In genomic region chr7:3695602-3696001, GRCh38 we compare ENCODE assay signal across 18 cellular contexts.
A peak's percentile ranks its signal among the peaks of the same experiment; 100 is the strongest.
DNase-seq lines count a peak whose midpoint lies in the region; ATAC-seq, FAIRE-seq and TF ChIP-seq lines count a peak whose summit lies in the region.
"Had no signal": no experiment of that assay in that cellular context is flagged by ENCODE, and none has a peak within 500 bp of the region (broad histone marks: within the 10 kb centered on the region; RNA-seq: fewer than 3 reads in every experiment).

No MANE protein-coding gene starts in this region.

- BruUV-seq in HepG2 (replicated peaks; lab: Mats Ljungman, UMichigan): no TSS peak
- no TSS peak for BruUV-seq in PC-3 (replicated peaks; lab: Mats Ljungman, UMichigan)
- BruUV-seq in PC-9 (replicated peaks; lab: Mats Ljungman, UMichigan): no TSS peak

- CTCF ChIA-PET in HepG2 (lab: Yijun Ruan, JAX; ENCODE audit: low intra/inter-chr PET ratio, low total read pairs): no interaction called here
- CTCF ChIA-PET in PC-3 (lab: Charles Lee): interaction anchor here (0.6 kb wide), 1 partner anchor 136 kb away, joined by 3 read pairs; no protein-coding TSS in a partner anchor
- CTCF ChIA-PET in PC-9 (lab: Charles Lee): no interaction called here
- CTCF ChIA-PET in GM10248 (lab: Yijun Ruan, JAX): no interaction called here

- H3K4me3 ChIP-seq in HepG2 (replicated peaks in 1 of 3; ENCODE audit: insufficient read depth in 1 of 3, low read depth in 2 of 3, low read length in 3 of 3) (no peak overlapping the region), right lobe of liver (no peak overlapping the region), PC-3 (ENCODE audit: low read length) (no peak overlapping the region), PC-9 (no peak overlapping the region)
- H3K4me3 ChIP-seq: HAP-1, MG63 had no signal

- ATAC-seq in HepG2 (no peak), right lobe of liver (no peak), PC-3 (peak; percentile 90)
- ATAC-seq: activated T-helper 17 cell treated with anti-CD3 and anti-CD28 coated beads, Interleukin-2, amount 50 U/mL, for 72 hours; Right ventricle myocardium inferior had no signal

- intact Hi-C loops in HepG2 (cut with micrococcal nuclease; ENCODE audit: unreplicated experiment) (no loop called here), right lobe of liver (cut with DNase I) (no loop called here), PC-3 (cut with micrococcal nuclease) (loop anchor here (1.0 to 5.0 kb wide), 4 partner anchors 67 to 936 kb away; no protein-coding TSS in a partner anchor), PC-9 (cut with micrococcal nuclease; ENCODE audit: unreplicated experiment) (no loop called here)

- H3K27ac ChIP-seq in HepG2 (ENCODE audit: extremely low read length, insufficient read depth, low read length): no peak overlapping the region
- no peak overlapping the region for H3K27ac ChIP-seq in right lobe of liver
- no peak overlapping the region for H3K27ac ChIP-seq in PC-3 (ENCODE audit: low read length)
- no peak overlapping the region for H3K27ac ChIP-seq in PC-9

- TF ChIP-seq RAD21 in HepG2 (CRISPR knock-in tag; IDR thresholded peaks at IDR 0.05): no peak

- 87% methylated on average over 6 of the region's 6 CpGs for WGBS in HepG2 (ENCODE audit: low lambda C conversion rate)
- WGBS in right lobe of liver (ENCODE audit: insufficient coverage, low coverage, low lambda C conversion rate, missing lambda C conversion rate): 77% methylated on average over 6 of the region's 6 CpGs

- H2AFZ ChIP-seq in HepG2 (ENCODE audit: low read length) (no peak overlapping the region), PC-3 (ENCODE audit: low read length) (no peak overlapping the region), PC-9 (no peak overlapping the region)

- H3K9me2 ChIP-seq in PC-3 (replicated peaks; ENCODE audit: low read length) (no peaks in the 10 kb centered on the region), PC-9 (ENCODE audit: insufficient read depth) (no peaks in the 10 kb centered on the region)

- DNase-seq in HepG2 (ENCODE audit: low spot score) (no peak), right lobe of liver (no peak), PC-3 (peak; percentile 38), germinal center (ENCODE audit: low spot score) (peak; percentile 6), PC-9 (no peak), EL (no peak), GM10248 (ENCODE audit: extremely low spot score) (no peak), NCI-H2227 (lab: John Stamatoyannopoulos, UW; ENCODE audit: unreplicated experiment) (no peak)
- DNase-seq: activated CD4-positive, alpha-beta T cell treated with anti-CD3 and anti-CD28 coated beads, Interleukin-2, amount 50 U/mL, for 4 hours; foreskin melanocyte; GDM1; immature natural killer cell; MG63; NCI-H2171 treated with DMSO at 0.1 percent for 48 hours; T1000 had no signal

- in situ Hi-C loops in HepG2 (cut with HindIII; ENCODE audit: extremely low pct_ligation_motif_present, low pct_unique_long_range_greater_than_20kb): no loop called here

- H3K79me2 ChIP-seq in HepG2 (ENCODE audit: insufficient read depth, low read length) (no peaks in the 10 kb centered on the region), PC-3 (ENCODE audit: low read length) (no peaks in the 10 kb centered on the region), PC-9 (ENCODE audit: low read depth) (no peaks in the 10 kb centered on the region)

- H3K4me1 ChIP-seq in HepG2 (ENCODE audit: insufficient read depth, low read length) (peaks cover 9% of the 10 kb centered on the region; the same call in 1 of the 2 replicates), right lobe of liver (no peaks in the 10 kb centered on the region), PC-3 (ENCODE audit: insufficient read depth, low read length) (no peaks in the 10 kb centered on the region), PC-9 (replicated peaks; ENCODE audit: insufficient read depth) (no peaks in the 10 kb centered on the region)
- H3K4me1 ChIP-seq: HAP-1 had no signal

- POLR2A ChIA-PET in HepG2 (lab: Yijun Ruan, JAX) (no interaction called here), PC-3 (lab: Charles Lee; ENCODE audit: unreplicated experiment) (no interaction called here), PC-9 (lab: Charles Lee; ENCODE audit: unreplicated experiment) (no interaction called here), GM10248 (lab: Yijun Ruan, JAX) (no interaction called here)

- no peaks in the 10 kb centered on the region for H3F3A ChIP-seq in PC-3 (ENCODE audit: low read length, unreplicated experiment)
- H3F3A ChIP-seq in PC-9 (ENCODE audit: insufficient read depth, low read depth): no peaks in the 10 kb centered on the region

- TF ChIP-seq POLR2A in HepG2 (IDR thresholded peaks at IDR 0.05; ENCODE audit: insufficient read depth in 1 of 2, low read depth in 2 of 2, low read length in 2 of 2) (no peak), right lobe of liver (IDR thresholded peaks at IDR 0.05) (no peak)

- H3K9me3 ChIP-seq in HepG2 (ENCODE audit: low read length): no peaks in the 10 kb centered on the region
- no peaks in the 10 kb centered on the region for H3K9me3 ChIP-seq in right lobe of liver
- H3K9me3 ChIP-seq in PC-3 (ENCODE audit: low read length): no peaks in the 10 kb centered on the region
- no peaks in the 10 kb centered on the region for H3K9me3 ChIP-seq in PC-9 (ENCODE audit: insufficient read depth, low read depth)
- H3K9me3 ChIP-seq: HAP-1, MG63 had no signal

- H3K9ac ChIP-seq in HepG2 (ENCODE audit: insufficient read depth, low read depth, low read length) (no peak overlapping the region), PC-3 (ENCODE audit: low read length) (no peak overlapping the region)

- TF ChIP-seq CTCF in HepG2 (CRISPR knock-in tag; IDR thresholded peaks at IDR 0.05) (peak; percentile 27; the same call in 1 of the 2 replicates), right lobe of liver (IDR thresholded peaks at IDR 0.05) (peak in 2 of 4 donors; percentile 9 to 10), PC-3 (conservative IDR thresholded peaks at IDR 0.05; ENCODE audit: low read depth, low read length) (peak; percentile 77), PC-9 (conservative IDR thresholded peaks at IDR 0.05) (no peak), GM10248 (IDR thresholded peaks at IDR 0.05; ENCODE audit: control extremely low read depth, extremely low read depth, low read depth, missing control alignments) (no peak)

- no peaks in the 10 kb centered on the region for H3K36me3 ChIP-seq in HepG2 (replicated peaks in 1 of 2; ENCODE audit: control insufficient read depth in 1 of 2, insufficient read depth in 2 of 2, low read length in 2 of 2)
- no peaks in the 10 kb centered on the region for H3K36me3 ChIP-seq in right lobe of liver
- no peaks in the 10 kb centered on the region for H3K36me3 ChIP-seq in PC-3 (ENCODE audit: low read depth, low read length)
- H3K36me3 ChIP-seq in PC-9 (ENCODE audit: low read depth): no peaks in the 10 kb centered on the region
- H3K36me3 ChIP-seq: HAP-1, MG63 had no signal

- H3K4me2 ChIP-seq in HepG2 (ENCODE audit: low read depth, low read length): no peak overlapping the region
- H3K4me2 ChIP-seq in PC-3 (ENCODE audit: low read length): no peak overlapping the region
- H3K4me2 ChIP-seq in PC-9: no peak overlapping the region

- no peak for FAIRE-seq in HepG2 (lab: Jason Lieb, UNC)

- H4K20me1 ChIP-seq in HepG2 (ENCODE audit: insufficient read depth, low read length) (no peaks in the 10 kb centered on the region), PC-3 (ENCODE audit: low read length) (no peaks in the 10 kb centered on the region), PC-9 (ENCODE audit: insufficient read depth) (no peaks in the 10 kb centered on the region)

- no peak for TF ChIP-seq EP300 in HepG2 (IDR thresholded peaks at IDR 0.05; ENCODE audit: low read depth in 2 of 2, low read length in 2 of 2)
- TF ChIP-seq EP300 in HepG2 (CRISPR knock-in tag; IDR thresholded peaks at IDR 0.05; ENCODE audit: borderline replicate concordance): no peak

- no peaks in the 10 kb centered on the region for H3K27me3 ChIP-seq in HepG2 (ENCODE audit: control insufficient read depth in 1 of 2, insufficient read depth in 2 of 2, low read length in 2 of 2)
- H3K27me3 ChIP-seq in right lobe of liver: no peaks in the 10 kb centered on the region
- no peaks in the 10 kb centered on the region for H3K27me3 ChIP-seq in PC-3 (ENCODE audit: low read length)
- peaks cover 47% of the 10 kb centered on the region; the same call in 1 of the 2 replicates for H3K27me3 ChIP-seq in PC-9 (ENCODE audit: insufficient read depth, low read depth)
- H3K27me3 ChIP-seq: MG63 had no signal

TF ChIP-seq in HepG2, 621 proteins besides CTCF, POLR2A, EP300 and RAD21:
- TF ChIP-seq ZNF713 (CRISPR knock-in tag; IDR thresholded peaks at IDR 0.05) (no peak), STAG1 (CRISPR knock-in tag; IDR thresholded peaks at IDR 0.05) (peak; percentile 52), NFIC (IDR thresholded peaks at IDR 0.05; ENCODE audit: low read length) (no peak), ZNF577 (CRISPR knock-in tag; IDR thresholded peaks at IDR 0.05; ENCODE audit: borderline replicate concordance, low read depth) (no peak), ISL2 (CRISPR knock-in tag; IDR thresholded peaks at IDR 0.05) (no peak), ZNF432 (CRISPR knock-in tag; IDR thresholded peaks at IDR 0.05; ENCODE audit: borderline replicate concordance) (no peak)

Comparison
In these comparisons a context has a peak if more than half of its experiments do, and no peak if none do; other contexts are left out.
1. DNase-seq: peak in PC-3 (single experiment) and germinal center (single experiment); none in HepG2 (single experiment), right lobe of liver (0 of 3), PC-9 (0 of 2), EL (single experiment), GM10248 (single experiment) and NCI-H2227 (single experiment).
2. CTCF ChIP-seq: peak in HepG2 (single experiment) and PC-3 (single experiment); none in PC-9 (single experiment) and GM10248 (single experiment).